In genomic region chr2:231057590-231057989, GRCh38 we compare ENCODE assay signal across 8 cellular contexts. TPM values are rescaled to one million over a fixed set of nuclear protein-coding genes. Genes with fewer than 3 reads are reported as not detected.
DNase-seq lines count a peak whose midpoint lies in the region; ATAC-seq and TF ChIP-seq lines count a peak whose summit lies in the region.

No MANE protein-coding gene starts in this region.

- DNase-seq in activated naive CD4-positive, alpha-beta T cell treated with Interleukin-2 at 50 U/mL for 16 hours = no peak
- DNase-seq in ascending aorta (ENCODE audit: low spot score in 2 of 2) = no peak
- DNase-seq in lower leg skin (ENCODE audit: low spot score in 2 of 2) = no peak
- no peak for DNase-seq in epidermal melanocyte (ENCODE audit: insufficient read length, low spot score)
- no peak for DNase-seq in activated CD8-positive, alpha-beta memory T cell treated with anti-CD3 and anti-CD28 coated beads for 24 hours

- TF ChIP-seq CTCF in ascending aorta (IDR thresholded peaks at IDR 0.05) = no peak
- TF ChIP-seq CTCF in lower leg skin (IDR thresholded peaks at IDR 0.05) = no peak

- H3K27ac ChIP-seq in ascending aorta (peak overlapping the region; percentile 86 to 95), urinary bladder (ENCODE audit: low read depth) (no peak overlapping the region)

- H3K36me3 Mint-ChIP-seq in activated naive CD4-positive, alpha-beta T cell treated with anti-CD3 and anti-CD28 coated beads, Interleukin-2, amount 50 U/mL, for 24 hours = peaks cover 7% of the 10 kb centered on the region

- no peaks in the 10 kb centered on the region for H3K9me3 ChIP-seq in ascending aorta

- H3K27ac Mint-ChIP-seq in activated naive CD4-positive, alpha-beta T cell treated with anti-CD3 and anti-CD28 coated beads, Interleukin-2, amount 50 U/mL, for 24 hours = peak overlapping the region; percentile 76

- H3K36me3 ChIP-seq in ascending aorta (peaks cover 12 to 17% of the 10 kb centered on the region in 2 donors), urinary bladder (ENCODE audit: insufficient read depth) (peaks cover 2% of the 10 kb centered on the region)

- no peaks in the 10 kb centered on the region for H3K27me3 Mint-ChIP-seq in activated naive CD4-positive, alpha-beta T cell treated with anti-CD3 and anti-CD28 coated beads, Interleukin-2, amount 50 U/mL, for 24 hours

- H3K4me1 Mint-ChIP-seq in activated naive CD4-positive, alpha-beta T cell treated with anti-CD3 and anti-CD28 coated beads, Interleukin-2, amount 50 U/mL, for 24 hours = peaks cover 51% of the 10 kb centered on the region

- intact Hi-C loops in ascending aorta (cut with DNase I) = loop anchor here (2.0 to 5.0 kb wide), 4 partner anchors 141 to 725 kb away; partner anchors contain the start of genes ARMC9 and PDE6D
- intact Hi-C loops in lower leg skin (cut with DNase I; ENCODE audit: low total_unique reads) = no loop called here

- peak overlapping the region; percentile 86 to 89 for H3K4me3 ChIP-seq in ascending aorta
- peak overlapping the region; percentile 92 for H3K4me3 ChIP-seq in lower leg skin (ENCODE audit: low read depth, poor library complexity, severe bottlenecking)
- peak overlapping the region; percentile 97 for H3K4me3 ChIP-seq in urinary bladder (ENCODE audit: low read depth, low read length)

- ATAC-seq in HG03571 (IDR thresholded peaks at IDR 0.05; ENCODE audit: unreplicated experiment) = no peak

- H3K4me3 Mint-ChIP-seq in activated naive CD4-positive, alpha-beta T cell treated with anti-CD3 and anti-CD28 coated beads, Interleukin-2, amount 50 U/mL, for 24 hours = peak overlapping the region; percentile 94

- H3K9me3 Mint-ChIP-seq in activated naive CD4-positive, alpha-beta T cell treated with anti-CD3 and anti-CD28 coated beads, Interleukin-2, amount 50 U/mL, for 24 hours = no peaks in the 10 kb centered on the region

- H3K4me1 ChIP-seq in ascending aorta (peaks cover 6 to 19% of the 10 kb centered on the region in 2 donors), urinary bladder (ENCODE audit: insufficient read depth) (no peaks in the 10 kb centered on the region)

- TF ChIP-seq POLR2A in lower leg skin (IDR thresholded peaks at IDR 0.05) = no peak

- no peaks in the 10 kb centered on the region for H3K27me3 ChIP-seq in ascending aorta

- 4 to 10% methylated on average over 10 of the region's 10 CpGs for WGBS in lower leg skin, 2 donors
- 4% methylated on average over 10 of the region's 10 CpGs for WGBS in urinary bladder

RNA-seq across cellular contexts. Expression of gene PSMD1, which starts 0.9 kb away (rescaled TPM):
- total RNA-seq in ascending aorta (97.4 TPM), lower leg skin (10 to 100 TPM; 49.8 to 67.9 (median 57.4) TPM), urinary bladder (81.7 TPM)
- polyA plus RNA-seq in urinary bladder = 43.9 TPM

RNA-seq across cellular contexts. Expression of gene C2orf72, which starts 20.3 kb away (rescaled TPM):
- 20.5 TPM for total RNA-seq in ascending aorta
- 1 to 10 TPM in 3 of 4 donors, under 1 TPM in 1; 0.95 to 7.3 (median 4.0) TPM for total RNA-seq in lower leg skin
- 3.7 TPM for total RNA-seq in urinary bladder
- 0.91 TPM for polyA plus RNA-seq in urinary bladder
